26 cellular contexts compared by ENCODE assay signal in the genomic region with DNA sequence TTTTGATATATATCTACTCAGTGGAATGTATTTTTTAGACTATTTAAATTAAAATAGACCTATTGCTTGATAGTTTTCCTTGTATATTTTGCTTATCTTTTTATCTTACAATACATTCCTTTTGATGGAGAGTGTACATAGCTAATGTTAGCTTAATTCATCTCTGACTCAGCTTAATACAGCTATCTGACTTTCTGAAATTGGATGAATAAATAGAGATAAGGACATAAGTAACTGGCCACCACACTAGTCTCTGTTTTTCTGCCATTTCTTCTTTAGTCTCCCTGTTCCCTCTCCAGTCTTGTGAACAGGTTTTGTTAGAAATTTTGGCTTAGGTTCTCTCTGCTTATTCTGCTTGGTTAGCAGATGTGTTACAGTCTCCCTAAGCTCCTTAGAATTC. TPM values are rescaled to one million over a fixed set of nuclear protein-coding genes. Genes with fewer than 3 reads are reported as not detected.
A peak's percentile ranks its signal among the peaks of the same experiment; 100 is the strongest.
DNase-seq lines count a peak whose midpoint lies in the region; ATAC-seq, FAIRE-seq and TF ChIP-seq lines count a peak whose summit lies in the region.
"Had no signal": no experiment of that assay in that cellular context is flagged by ENCODE, and none has a peak within 500 bp of the region (broad histone marks: within the 10 kb centered on the region; RNA-seq: fewer than 3 reads in every experiment).

No MANE protein-coding gene starts in this region.

- peaks cover under 1% of the 10 kb centered on the region for H3K9me3 Mint-ChIP-seq in astrocyte (ENCODE audit: unreplicated experiment)

- no peaks in the 10 kb centered on the region for H3K36me3 ChIP-seq in astrocyte (ENCODE audit: insufficient read depth, low read length)
- peaks cover 0 to 3% (median 0%) of the 10 kb centered on the region in 3 donors for H3K36me3 ChIP-seq in tibial artery
- H3K36me3 ChIP-seq: BLaER1, SJSA1, vagina had no signal

- H2AFZ ChIP-seq in astrocyte (ENCODE audit: low read depth, low read length), result no peak overlapping the region

- H3K27me3 ChIP-seq in astrocyte (ENCODE audit: insufficient read depth, low read length) (no peaks in the 10 kb centered on the region), tibial artery (no peaks in the 10 kb centered on the region)
- H3K27me3 ChIP-seq: BLaER1, dorsolateral prefrontal cortex, SJSA1, vagina had no signal

- H3K36me3 Mint-ChIP-seq in astrocyte (ENCODE audit: low read depth, unreplicated experiment), result no peaks in the 10 kb centered on the region

- H3K9ac ChIP-seq in astrocyte (ENCODE audit: low read length), result no peak overlapping the region
- H3K9ac ChIP-seq: BLaER1 had no signal

- H3K4me3 ChIP-seq in LNCaP clone FGC (ENCODE audit: low read depth, low read length) (no peak overlapping the region), astrocyte (ENCODE audit: insufficient read depth, low read depth, low read length) (no peak overlapping the region), tibial artery (no peak overlapping the region)
- H3K4me3 ChIP-seq: BLaER1, dorsolateral prefrontal cortex, SJSA1, vagina had no signal

- peaks cover under 1% of the 10 kb centered on the region for H3K79me2 ChIP-seq in astrocyte (ENCODE audit: insufficient read depth, low read length)

- peaks cover 7% of the 10 kb centered on the region for H4K20me1 ChIP-seq in astrocyte (ENCODE audit: insufficient read depth, low read length)
- H4K20me1 ChIP-seq: BLaER1 had no signal

- DNase-seq in Ammon's horn (ENCODE audit: low spot score) (peak; percentile 3), LNCaP clone FGC (ENCODE audit: low read depth) (peak; percentile 39), astrocyte (ENCODE audit: low read depth) (peak; percentile 44), medulla oblongata (ENCODE audit: extremely low spot score) (peak; percentile 5), tibial artery (no peak), GM10266 (ENCODE audit: extremely low spot score) (no peak), GM20000 (ENCODE audit: low spot score) (no peak)
- DNase-seq: ACHN; activated CD4-positive, alpha-beta T cell treated with anti-CD3 and anti-CD28 coated beads, Interleukin-2, amount 10 ng/mL, durations not matched to agents 24 days and 14 days; activated CD8-positive, alpha-beta memory T cell treated with anti-CD3 and anti-CD28 coated beads, Interleukin-2, amount 10 ng/mL, durations not matched to agents 7 days and 5 days; activated naive CD4-positive, alpha-beta T cell treated with anti-CD3 and anti-CD28 coated beads for 36 hours; Caco-2; dorsolateral prefrontal cortex; mesendoderm; NCI-H2081 treated with DMSO at 0.1 percent for 48 hours; NCI-H526; right cardiac atrium; stimulated activated CD4-positive, alpha-beta T cell treated with anti-CD3 and anti-CD28 coated beads, Interleukin-4, amount 100 ng/mL, for 1 hour; T-helper 17 cell had no signal

- intact Hi-C loops in tibial artery (cut with DNase I; ENCODE audit: low total_unique reads), result no loop called here

- FAIRE-seq in astrocyte (lab: Jason Lieb, UNC), result peak; percentile 79

- no peak overlapping the region for H3K4me3 Mint-ChIP-seq in astrocyte (ENCODE audit: unreplicated experiment)
- H3K4me3 Mint-ChIP-seq: activated CD4-positive, alpha-beta T cell treated with anti-CD3 and anti-CD28 coated beads, Interleukin-2, amount 10 ng/mL, durations not matched to agents 24 days and 14 days; activated CD8-positive, alpha-beta memory T cell treated with anti-CD3 and anti-CD28 coated beads, Interleukin-2, amount 10 ng/mL, durations not matched to agents 7 days and 5 days; activated naive CD4-positive, alpha-beta T cell treated with anti-CD3 and anti-CD28 coated beads for 36 hours; IgD-negative memory B cell; stimulated activated memory B cell treated with anti-CD40 and anti-IgM and Interleukin-4, amounts not matched to agents 10 μg/mL and 1 μg/mL and 100 μg/mL, for 72 hours; T-helper 17 cell had no signal

- peaks cover 3% of the 10 kb centered on the region for H3K4me1 ChIP-seq in astrocyte (ENCODE audit: insufficient read depth, low read length)
- H3K4me1 ChIP-seq in tibial artery, result peaks cover 0 to 12% (median 2%) of the 10 kb centered on the region in 4 donors
- H3K4me1 ChIP-seq: BLaER1, Caco-2, SJSA1, vagina had no signal

- no peaks in the 10 kb centered on the region for H3K9me3 ChIP-seq in astrocyte (ENCODE audit: insufficient read depth, low read depth, low read length)
- H3K9me3 ChIP-seq in tibial artery, result no peaks in the 10 kb centered on the region
- H3K9me3 ChIP-seq: BLaER1, Caco-2, SJSA1, vagina had no signal

- no peak overlapping the region for H3K4me2 ChIP-seq in astrocyte (ENCODE audit: low read length)
- H3K4me2 ChIP-seq: BLaER1 had no signal

- H3K27ac Mint-ChIP-seq in astrocyte (ENCODE audit: unreplicated experiment), result no peak overlapping the region
- H3K27ac Mint-ChIP-seq: activated CD4-positive, alpha-beta T cell treated with anti-CD3 and anti-CD28 coated beads, Interleukin-2, amount 10 ng/mL, durations not matched to agents 24 days and 14 days; activated CD8-positive, alpha-beta memory T cell treated with anti-CD3 and anti-CD28 coated beads, Interleukin-2, amount 10 ng/mL, durations not matched to agents 7 days and 5 days; activated naive CD4-positive, alpha-beta T cell treated with anti-CD3 and anti-CD28 coated beads for 36 hours; IgD-negative memory B cell; stimulated activated memory B cell treated with anti-CD40 and anti-IgM and Interleukin-4, amounts not matched to agents 10 μg/mL and 1 μg/mL and 100 μg/mL, for 72 hours; T-helper 17 cell had no signal

- H3K4me1 Mint-ChIP-seq in astrocyte (ENCODE audit: low read depth, unreplicated experiment), result no peaks in the 10 kb centered on the region
- H3K4me1 Mint-ChIP-seq: activated CD4-positive, alpha-beta T cell treated with anti-CD3 and anti-CD28 coated beads, Interleukin-2, amount 10 ng/mL, durations not matched to agents 24 days and 14 days; activated CD8-positive, alpha-beta memory T cell treated with anti-CD3 and anti-CD28 coated beads, Interleukin-2, amount 10 ng/mL, durations not matched to agents 7 days and 5 days; T-helper 17 cell had no signal

- TF ChIP-seq CTCF in LNCaP clone FGC (IDR thresholded peaks at IDR 0.05; ENCODE audit: control insufficient read depth, extremely low read depth, insufficient read depth), result no peak
- no peak for TF ChIP-seq CTCF in astrocyte (IDR thresholded peaks at IDR 0.05; ENCODE audit: insufficient read depth, low read depth, low read length)
- TF ChIP-seq CTCF in tibial artery (IDR thresholded peaks at IDR 0.05), result no peak
- no peak for TF ChIP-seq CTCF in GM10266 (IDR thresholded peaks at IDR 0.05; ENCODE audit: control insufficient read depth, insufficient read depth, low read depth, missing control alignments)
- TF ChIP-seq CTCF in GM20000 (IDR thresholded peaks at IDR 0.05; ENCODE audit: extremely low read depth, missing control alignments), result no peak

- H3K27ac ChIP-seq in astrocyte (ENCODE audit: low read depth, low read length), result no peak overlapping the region
- no peak overlapping the region for H3K27ac ChIP-seq in tibial artery
- H3K27ac ChIP-seq: BLaER1, dorsolateral prefrontal cortex, epithelial cell of prostate, SJSA1, vagina had no signal

- no peaks in the 10 kb centered on the region for H3K27me3 Mint-ChIP-seq in astrocyte (ENCODE audit: low read depth, unreplicated experiment)
- H3K27me3 Mint-ChIP-seq: activated CD4-positive, alpha-beta T cell treated with anti-CD3 and anti-CD28 coated beads, Interleukin-2, amount 10 ng/mL, durations not matched to agents 24 days and 14 days; activated CD8-positive, alpha-beta memory T cell treated with anti-CD3 and anti-CD28 coated beads, Interleukin-2, amount 10 ng/mL, durations not matched to agents 7 days and 5 days; IgD-negative memory B cell; stimulated activated memory B cell treated with anti-CD40 and anti-IgM and Interleukin-4, amounts not matched to agents 10 μg/mL and 1 μg/mL and 100 μg/mL, for 72 hours; T-helper 17 cell had no signal

- ATAC-seq in GM21619 (IDR thresholded peaks at IDR 0.05; ENCODE audit: unreplicated experiment), result no peak
- ATAC-seq: activated CD8-positive, alpha-beta memory T cell treated with anti-CD3 and anti-CD28 coated beads, Interleukin-2, amount 10 ng/mL, durations not matched to agents 7 days and 5 days; right cardiac atrium; stimulated activated memory B cell treated with anti-CD40 and anti-IgM and Interleukin-4, amounts not matched to agents 10 μg/mL and 1 μg/mL and 100 μg/mL, for 72 hours; T-helper 17 cell had no signal

RNA-seq across cellular contexts. Expression of a gene that starts 59.5 kb away (rescaled TPM):
- total RNA-seq in astrocyte, result 35.2 and 36.0 TPM in 2 replicates

Comparison
In these comparisons a context has a peak if more than half of its experiments do, and no peak if none do; other contexts are left out.
1. DNase-seq: peak in Ammon's horn (single experiment), LNCaP clone FGC (single experiment), astrocyte (single experiment) and medulla oblongata (single experiment); none in tibial artery (0 of 2), GM10266 (single experiment) and GM20000 (single experiment).